ENCODE assay signal across 9 cellular contexts in the genomic region with DNA sequence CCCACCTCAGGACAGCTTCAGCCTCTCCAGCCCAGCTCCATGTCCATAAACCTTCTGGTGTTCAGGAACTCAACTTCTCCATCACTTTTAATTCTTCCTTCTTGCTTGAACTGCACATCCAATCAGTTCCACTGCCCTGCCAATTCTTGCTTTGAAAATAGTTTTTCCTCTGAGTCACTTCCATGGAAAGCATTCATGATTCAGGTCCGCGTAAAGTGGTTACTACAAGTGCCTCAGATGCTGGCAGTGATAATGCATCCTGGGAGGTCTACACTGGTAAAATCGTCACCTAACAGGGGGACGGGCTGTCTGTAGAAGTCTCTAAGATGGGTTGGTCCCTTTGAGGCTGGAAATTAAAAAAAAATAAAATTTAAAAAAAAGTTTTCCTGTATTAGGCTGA. TPM values are rescaled to one million over a fixed set of nuclear protein-coding genes. Genes with fewer than 3 reads are reported as not detected.
A peak's percentile ranks its signal among the peaks of the same experiment; 100 is the strongest.
DNase-seq lines count a peak whose midpoint lies in the region; ATAC-seq and TF ChIP-seq lines count a peak whose summit lies in the region.
"Had no signal": no experiment of that assay in that cellular context is flagged by ENCODE, and none has a peak within 500 bp of the region (broad histone marks: within the 10 kb centered on the region; RNA-seq: fewer than 3 reads in every experiment).

No MANE protein-coding gene starts in this region.

- H3K4me1 ChIP-seq in PC-3 (ENCODE audit: insufficient read depth, low read length): peaks cover 15% of the 10 kb centered on the region; the same call in 1 of the 2 replicates
- H3K4me1 ChIP-seq in trophoblast cell (ENCODE audit: control insufficient read depth in 1 of 2, insufficient read depth in 2 of 2, low read length in 2 of 2): peaks cover 0 to 3% of the 10 kb centered on the region in 2 experiments
- H3K4me1 ChIP-seq: HAP-1 had no signal

- H4K91ac ChIP-seq in trophoblast cell (ENCODE audit: low read depth, low read length): no peak overlapping the region

- H4K8ac ChIP-seq in trophoblast cell (ENCODE audit: low read depth, low read length): no peak overlapping the region

- H3K14ac ChIP-seq in trophoblast cell (ENCODE audit: low read length): no peak overlapping the region

- H2AFZ ChIP-seq in PC-3 (ENCODE audit: low read length) (no peak overlapping the region), trophoblast cell (ENCODE audit: insufficient read depth, low read length, poor library complexity) (no peak overlapping the region)

- H3K4me3 ChIP-seq in PC-3 (ENCODE audit: low read length) (no peak overlapping the region), cardiac fibroblast (replicated peaks in 1 of 2; ENCODE audit: low read depth in 2 of 2, low read length in 2 of 2) (no peak overlapping the region), trophoblast cell (ENCODE audit: low read depth, low read length) (no peak overlapping the region), dorsolateral prefrontal cortex (no peak overlapping the region)
- H3K4me3 ChIP-seq: HAP-1 had no signal

- H3K27me3 ChIP-seq in PC-3 (ENCODE audit: low read length) (no peaks in the 10 kb centered on the region), trophoblast cell (ENCODE audit: insufficient read depth, low read length) (peaks cover 2% of the 10 kb centered on the region), dorsolateral prefrontal cortex (peaks cover 0 to 16% (median 0%) of the 10 kb centered on the region in 45 donors)

- no peak overlapping the region for H3K27ac ChIP-seq in PC-3 (ENCODE audit: low read length)
- H3K27ac ChIP-seq in trophoblast cell (ENCODE audit: low read depth, low read length): no peak overlapping the region
- no peak overlapping the region for H3K27ac ChIP-seq in dorsolateral prefrontal cortex

- no peak overlapping the region for H2BK120ac ChIP-seq in trophoblast cell (ENCODE audit: insufficient read depth, low read length, poor library complexity)

- H3K4me2 ChIP-seq in PC-3 (ENCODE audit: low read length) (peak overlapping the region; percentile 23; the same call in 1 of the 2 replicates), trophoblast cell (ENCODE audit: low read length) (no peak overlapping the region)

- no peak overlapping the region for H2AK5ac ChIP-seq in trophoblast cell (ENCODE audit: low read length)

- H3K9me2 ChIP-seq in PC-3 (replicated peaks; ENCODE audit: low read length): no peaks in the 10 kb centered on the region

- no peak overlapping the region for H3K9ac ChIP-seq in PC-3 (ENCODE audit: low read length)
- no peak overlapping the region for H3K9ac ChIP-seq in trophoblast cell (ENCODE audit: low read length)

- no peak overlapping the region for H2BK5ac ChIP-seq in trophoblast cell (ENCODE audit: low read depth, low read length, poor library complexity)

- no peak overlapping the region for H3K4ac ChIP-seq in trophoblast cell (ENCODE audit: low read depth, low read length)

- ATAC-seq in PC-3 (peak; percentile 93), HG03135 (IDR thresholded peaks at IDR 0.05; ENCODE audit: unreplicated experiment) (no peak)
- ATAC-seq: Panc1 had no signal

- no peak overlapping the region for H4K12ac ChIP-seq in trophoblast cell (ENCODE audit: low read depth, low read length)

- H3K18ac ChIP-seq in trophoblast cell (ENCODE audit: low read length): no peak overlapping the region

- DNase-seq in ELR (ENCODE audit: low read depth) (peak; percentile 89), PC-3 (peak; percentile 83), cardiac fibroblast (ENCODE audit: low read depth in 2 of 2) (peak; percentile 51 to 84), trophoblast cell (peak; percentile 6 to 50), dorsolateral prefrontal cortex (no peak), NCI-H1105 (lab: John Stamatoyannopoulos, UW) (no peak)

- H3K9me3 ChIP-seq in PC-3 (ENCODE audit: low read length): no peaks in the 10 kb centered on the region
- peaks cover 2% of the 10 kb centered on the region for H3K9me3 ChIP-seq in trophoblast cell (ENCODE audit: insufficient read depth, low read depth, low read length)
- H3K9me3 ChIP-seq: HAP-1 had no signal

- CTCF ChIA-PET in PC-3 (lab: Charles Lee): interaction anchor here (0.7 kb wide), 1 partner anchor 103 kb away, joined by 5 read pairs; no protein-coding TSS in a partner anchor

- H3K23ac ChIP-seq in trophoblast cell (ENCODE audit: low read length): no peak overlapping the region

- H2BK12ac ChIP-seq in trophoblast cell (ENCODE audit: low read length): no peak overlapping the region

- no peaks in the 10 kb centered on the region for H4K20me1 ChIP-seq in PC-3 (ENCODE audit: low read length)

- intact Hi-C loops in PC-3 (cut with micrococcal nuclease): no loop called here
- intact Hi-C loops in dorsolateral prefrontal cortex (cut with DNase I): no loop called here

- TF ChIP-seq CTCF in PC-3 (conservative IDR thresholded peaks at IDR 0.05; ENCODE audit: low read depth, low read length): no peak
- TF ChIP-seq CTCF in cardiac fibroblast (IDR thresholded peaks at IDR 0.05; ENCODE audit: low read depth, low read length): no peak
- no peak for TF ChIP-seq CTCF in dorsolateral prefrontal cortex (IDR thresholded peaks at IDR 0.05 in 54 of 56, conservative IDR thresholded peaks at IDR 0.05 in 2 of 56; ENCODE audit: low read depth in 1 of 56, partially characterized antibody in 56 of 56)

- no peaks in the 10 kb centered on the region for H3K36me3 ChIP-seq in PC-3 (ENCODE audit: low read depth, low read length)
- no peaks in the 10 kb centered on the region for H3K36me3 ChIP-seq in trophoblast cell (ENCODE audit: control insufficient read depth in 1 of 2, insufficient read depth in 2 of 2, low read length in 2 of 2)
- H3K36me3 ChIP-seq: HAP-1 had no signal

- H3K79me2 ChIP-seq in PC-3 (ENCODE audit: low read length) (no peaks in the 10 kb centered on the region), trophoblast cell (ENCODE audit: control insufficient read depth, insufficient read depth, low read length, poor library complexity) (no peaks in the 10 kb centered on the region)

- H3K79me1 ChIP-seq in trophoblast cell (ENCODE audit: low read length): no peaks in the 10 kb centered on the region

- POLR2A ChIA-PET in PC-3 (lab: Charles Lee; ENCODE audit: unreplicated experiment): no interaction called here

- BruUV-seq in PC-3 (replicated peaks; lab: Mats Ljungman, UMichigan): no TSS peak

- no CpG with 5 or more reads among the region's 4 CpGs for WGBS in trophoblast cell (ENCODE audit: extremely low coverage, insufficient coverage, insufficient read length)

- H3F3A ChIP-seq in PC-3 (ENCODE audit: low read length, unreplicated experiment): peaks cover 3% of the 10 kb centered on the region

RNA-seq across cellular contexts. Expression of gene RCAN1, which starts 25.9 kb away (rescaled TPM):
- 24.2 and 26.2 TPM in 2 replicates for total RNA-seq in PC-3 (2014; rRNA removed)
- polyA plus RNA-seq in trophoblast cell (2013): 25.1 and 27.0 TPM in 2 replicates
- 10 to 100 TPM; 37.2 to 79.7 (median 53.2) TPM for total RNA-seq in dorsolateral prefrontal cortex

RNA-seq across cellular contexts. Expression of gene CLIC6, which starts 27.9 kb away (rescaled TPM):
- total RNA-seq in PC-3 (2014; rRNA removed) (not detected in 2 replicates), dorsolateral prefrontal cortex (1 to 10 TPM in 2 of 120 experiments, under 1 TPM in 64, not detected in 54; 0.10 to 3.1 (median 0.29) TPM)
- polyA plus RNA-seq in trophoblast cell (2013): 0.18 and 0.19 TPM in 2 replicates

Comparison
In these comparisons a context has a peak if more than half of its experiments do, and no peak if none do; other contexts are left out.
1. DNase-seq: peak in ELR (single experiment), PC-3 (single experiment), cardiac fibroblast (2 of 2) and trophoblast cell (2 of 2); none in dorsolateral prefrontal cortex (0 of 10) and NCI-H1105 (single experiment).